ENCODE assay signal across 17 cellular contexts in genomic region chr7:28149291-28150101, GRCh38. TPM values are rescaled to one million over a fixed set of nuclear protein-coding genes. Genes with fewer than 3 reads are reported as not detected.
A peak's percentile ranks its signal among the peaks of the same experiment; 100 is the strongest.
DNase-seq lines count a peak whose midpoint lies in the region; ATAC-seq, FAIRE-seq and TF ChIP-seq lines count a peak whose summit lies in the region.
"Had no signal": no experiment of that assay in that cellular context is flagged by ENCODE, and none has a peak within 500 bp of the region (broad histone marks: within the 10 kb centered on the region; RNA-seq: fewer than 3 reads in every experiment).

No MANE protein-coding gene starts in this region.

- in situ Hi-C loops in GM13976 (cut with MboI; ENCODE audit: low sequenced_read_pairs, unreplicated experiment), result no loop called here

- ATAC-seq in HG03457 (IDR thresholded peaks at IDR 0.05; ENCODE audit: unreplicated experiment), result no peak
- ATAC-seq: foreskin keratinocyte had no signal

- H3K4me3 ChIP-seq in HUES48 (ENCODE audit: low read depth, low read length) (no peak overlapping the region), bronchial epithelial cell (ENCODE audit: low read depth, low read length) (no peak overlapping the region), Peyer's patch (no peak overlapping the region)
- H3K4me3 ChIP-seq: skin epidermis had no signal

- H3K9me3 ChIP-seq in HUES48 (ENCODE audit: control insufficient read depth, insufficient read depth, low read length), result no peaks in the 10 kb centered on the region
- no peaks in the 10 kb centered on the region for H3K9me3 ChIP-seq in Peyer's patch

- H3K27ac ChIP-seq in HUES48 (ENCODE audit: low read depth, low read length) (peak overlapping the region; percentile 21), Peyer's patch (no peak overlapping the region)
- H3K27ac ChIP-seq: foreskin keratinocyte, skin epidermis had no signal

- FAIRE-seq in bronchial epithelial cell (lab: Jason Lieb, UNC), result no peak

- H3K36me3 ChIP-seq in HUES48 (ENCODE audit: control insufficient read depth, insufficient read depth, low read length) (no peaks in the 10 kb centered on the region), bronchial epithelial cell (ENCODE audit: control insufficient read depth, insufficient read depth, low read length) (no peaks in the 10 kb centered on the region), Peyer's patch (no peaks in the 10 kb centered on the region)

- no peak overlapping the region for H3K9ac ChIP-seq in HUES48 (ENCODE audit: low read depth, low read length)

- H3K4me1 ChIP-seq in HUES48 (ENCODE audit: control insufficient read depth, insufficient read depth, low read length) (peaks cover 21% of the 10 kb centered on the region), Peyer's patch (peaks cover 0 to 12% (median 3%) of the 10 kb centered on the region in 4 donors)

- H3K27me3 ChIP-seq in HUES48 (ENCODE audit: control insufficient read depth, insufficient read depth, low read length) (no peaks in the 10 kb centered on the region), bronchial epithelial cell (ENCODE audit: control insufficient read depth, insufficient read depth, low read length) (no peaks in the 10 kb centered on the region), Peyer's patch (no peaks in the 10 kb centered on the region)
- H3K27me3 ChIP-seq: foreskin keratinocyte had no signal

- TF ChIP-seq CTCF in GM13976 (IDR thresholded peaks at IDR 0.05; ENCODE audit: borderline replicate concordance, control extremely low read depth, extremely low read depth, insufficient read depth, missing control alignments) (no peak), bronchial epithelial cell (IDR thresholded peaks at IDR 0.05; ENCODE audit: insufficient read depth, low read length, severe bottlenecking) (no peak), Peyer's patch (IDR thresholded peaks at IDR 0.05) (no peak)

- peak; percentile 20 for DNase-seq in GM13976 (ENCODE audit: low spot score)
- DNase-seq in bronchial epithelial cell (ENCODE audit: low read depth), result peak; percentile 73
- peak; percentile 94 for DNase-seq in renal cortical epithelial cell (ENCODE audit: low read depth)
- DNase-seq in nucleus accumbens (lab: John Stamatoyannopoulos, UW), result no peak
- no peak for DNase-seq in Peyer's patch
- DNase-seq: activated CD4-positive, alpha-beta memory T cell treated with anti-CD3 and anti-CD28 coated beads for 36 hours; activated gamma-delta T cell; AML-193; DMS79; foreskin keratinocyte; mesenchymal stem cell; NCI-H1105; occipital lobe; substantia nigra had no signal

- TF ChIP-seq POLR2A in Peyer's patch (IDR thresholded peaks at IDR 0.05), result no peak

RNA-seq across cellular contexts. Expression of gene JAZF1, which starts 31.1 kb away (rescaled TPM):
- total RNA-seq in bronchial epithelial cell (1.0 and 1.1 TPM in 2 replicates), renal cortical epithelial cell (4.3 and 9.6 TPM in 2 replicates), Peyer's patch (10 to 100 TPM in 1 of 4 donors, 1 to 10 TPM in 3; 1.9 to 15.7 (median 2.6) TPM)

Comparison
In these comparisons a context has a peak if more than half of its experiments do, and no peak if none do; other contexts are left out.
1. DNase-seq: peak in GM13976 (single experiment), bronchial epithelial cell (single experiment) and renal cortical epithelial cell (single experiment); none in nucleus accumbens (0 of 56) and Peyer's patch (0 of 3).